Comparison of ENCODE assay signal across 8 cellular contexts in genomic region chr10:97072851-97073665, GRCh38.
A peak's percentile ranks its signal among the peaks of the same experiment; 100 is the strongest.
DNase-seq lines count a peak whose midpoint lies in the region; ATAC-seq, FAIRE-seq and TF ChIP-seq lines count a peak whose summit lies in the region.

No MANE protein-coding gene starts in this region.

- no peaks in the 10 kb centered on the region for H3K9me2 ChIP-seq in DOHH2 (replicated peaks; ENCODE audit: control insufficient read depth, low read length)

- intact Hi-C loops in IMR-90 (cut with micrococcal nuclease) = loop anchor here (1.0 to 5.0 kb wide), 4 partner anchors 137 to 676 kb away; no protein-coding TSS in a partner anchor

- H3K18ac ChIP-seq in IMR-90 (ENCODE audit: low read depth, low read length) = no peak overlapping the region

- POLR2A ChIA-PET in IMR-90 (lab: Charles Lee; ENCODE audit: unreplicated experiment) = no interaction called here

- no peak overlapping the region for H4K5ac ChIP-seq in IMR-90 (ENCODE audit: low read depth, low read length)

- TF ChIP-seq POLR2A in IMR-90 (IDR thresholded peaks at IDR 0.05; ENCODE audit: low read depth, low read length) = 0 out of 2 replicates have a peak, but pooled peaks have one; percentile 29

- no peak overlapping the region for H2AK5ac ChIP-seq in IMR-90 (ENCODE audit: low read depth, low read length)

- no peaks in the 10 kb centered on the region for H3K9me3 ChIP-seq in DOHH2 (ENCODE audit: control insufficient read depth, insufficient read depth, low read length)
- peaks cover 9% of the 10 kb centered on the region for H3K9me3 ChIP-seq in IMR-90 (ENCODE audit: control insufficient read depth, insufficient read depth, low read length)
- H3K9me3 ChIP-seq in neutrophil = no peaks in the 10 kb centered on the region

- H3K36me3 ChIP-seq in DOHH2 (ENCODE audit: control insufficient read depth, low read length) (no peaks in the 10 kb centered on the region), IMR-90 (ENCODE audit: control insufficient read depth, insufficient read depth, low read length) (no peaks in the 10 kb centered on the region), neutrophil (no peaks in the 10 kb centered on the region)

- no peaks in the 10 kb centered on the region for H3K79me2 ChIP-seq in DOHH2 (ENCODE audit: control insufficient read depth, low read length)

- H3K79me1 ChIP-seq in IMR-90 (ENCODE audit: low read depth in 1 of 2, low read length in 2 of 2) = no peaks in the 10 kb centered on the region

- no peak overlapping the region for H4K8ac ChIP-seq in IMR-90 (ENCODE audit: low read depth in 2 of 2, low read length in 2 of 2)

- H2BK15ac ChIP-seq in IMR-90 (ENCODE audit: low read depth, low read length) = no peak overlapping the region

- H3K9me1 ChIP-seq in IMR-90 (ENCODE audit: insufficient read depth, low read length) = no peaks in the 10 kb centered on the region

- FAIRE-seq in RCC 7860 (lab: Jason Lieb, UNC) = peak; percentile 54

- H3K4me1 ChIP-seq in DOHH2 (ENCODE audit: control insufficient read depth, low read length) (no peaks in the 10 kb centered on the region), IMR-90 (ENCODE audit: control insufficient read depth, insufficient read depth, low read length) (no peaks in the 10 kb centered on the region), neutrophil (ENCODE audit: control insufficient read depth in 1 of 2, insufficient read depth in 1 of 2, low read depth in 1 of 2, low read length in 1 of 2) (no peaks in the 10 kb centered on the region)

- in situ Hi-C loops in IMR-90 (cut with MboI; ENCODE audit: low sequenced_read_pairs) = loop anchor here (10.0 kb wide), 2 partner anchors 132 to 282 kb away; no protein-coding TSS in a partner anchor

- no peak overlapping the region for H3K9ac ChIP-seq in IMR-90 (ENCODE audit: low read depth, low read length)

- no peak overlapping the region for H2BK120ac ChIP-seq in IMR-90 (ENCODE audit: low read depth, low read length)

- no peak overlapping the region for H3K4ac ChIP-seq in IMR-90 (ENCODE audit: low read depth, low read length)

- no peaks in the 10 kb centered on the region for H3F3A ChIP-seq in DOHH2 (ENCODE audit: control insufficient read depth, insufficient read depth)

- no peak overlapping the region for H2AK9ac ChIP-seq in IMR-90 (replicated peaks; ENCODE audit: low read depth, low read length, poor library complexity)

- TF ChIP-seq RAD21 in IMR-90 (IDR thresholded peaks at IDR 0.05; ENCODE audit: low read length) = peak; percentile 93

- WGBS in IMR-90 (ENCODE audit: extremely low coverage in 2 of 2, insufficient read length in 1 of 2), 2 experiments = 53% methylated on average over 12 of the region's 21 CpGs; no CpG with 5 or more reads in 1 of the 2 experiments

- no peak overlapping the region for H3K23ac ChIP-seq in IMR-90 (ENCODE audit: low read depth, low read length)

- CTCF ChIA-PET in IMR-90 (lab: Yijun Ruan, JAX) = interaction anchor here (0.6 to 3.6 kb wide), 34 partner anchors 8 to 1782 kb away, joined by 3 to 43 read pairs (median 4); no protein-coding TSS in a partner anchor

- H2AFZ ChIP-seq in IMR-90 (replicated peaks; ENCODE audit: low read length, poor library complexity) = no peak overlapping the region

- H2BK20ac ChIP-seq in IMR-90 (ENCODE audit: low read depth, low read length) = no peak overlapping the region

- no peak overlapping the region for H3K56ac ChIP-seq in IMR-90 (ENCODE audit: extremely low read depth, insufficient read depth, low read length)

- H3K4me2 ChIP-seq in DOHH2 (ENCODE audit: low read length) (no peak overlapping the region), IMR-90 (ENCODE audit: low read depth, low read length) (no peak overlapping the region)

- TF ChIP-seq CTCF in DOHH2 (IDR thresholded peaks at IDR 0.05; ENCODE audit: low read depth, low read length, poor library complexity, severe bottlenecking) (peak; percentile 87), IMR-90 (conservative IDR thresholded peaks at IDR 0.05; ENCODE audit: low read depth, low read length) (peak; percentile 94), fibroblast of the aortic adventitia (IDR thresholded peaks at IDR 0.05; ENCODE audit: insufficient read depth, low read length) (peak; percentile 95), neutrophil (IDR thresholded peaks at IDR 0.05) (peak; percentile 61)

- dilution Hi-C loops in IMR-90 (cut with HindIII; ENCODE audit: low sequenced_read_pairs, unreplicated experiment) = no loop called here

- peak; percentile 96 for ATAC-seq in IMR-90 (ENCODE audit: low read depth)
- ATAC-seq in GM19452 (IDR thresholded peaks at IDR 0.05; ENCODE audit: unreplicated experiment) = no peak

- DNase-seq in IMR-90 (peak; percentile 71), RCC 7860 (ENCODE audit: low spot score) (peak; percentile 37), activated T-helper 1 cell treated with Interleukin-2 at 50 U/mL for 16 hours (ENCODE audit: low read depth) (peak; percentile 61), fibroblast of the aortic adventitia (ENCODE audit: low read depth) (peak; percentile 83), substantia nigra (lab: John Stamatoyannopoulos, UW) (peak in 45 of 49 donors; percentile 6 to 90 (median 67))

- H4K91ac ChIP-seq in IMR-90 (ENCODE audit: insufficient read depth, low read depth, low read length) = no peak overlapping the region

- no peak overlapping the region for H3K14ac ChIP-seq in IMR-90 (replicated peaks; ENCODE audit: low read depth, low read length)

- H3K4me3 ChIP-seq in DOHH2 (ENCODE audit: low read length) (no peak overlapping the region), IMR-90 (ENCODE audit: insufficient read depth, low read depth, low read length) (no peak overlapping the region), fibroblast of the aortic adventitia (ENCODE audit: low read depth, low read length) (no peak overlapping the region), neutrophil (ENCODE audit: low read depth in 1 of 2, low read length in 1 of 2) (no peak overlapping the region)

- no TSS peak for BruUV-seq in IMR-90 (replicated peaks; lab: Mats Ljungman, UMichigan)

- no peak overlapping the region for H2BK5ac ChIP-seq in IMR-90 (ENCODE audit: low read depth, low read length, poor library complexity, severe bottlenecking)

- H3K27me3 ChIP-seq in DOHH2 (ENCODE audit: control insufficient read depth, low read length) (peaks cover 12% of the 10 kb centered on the region), IMR-90 (ENCODE audit: control insufficient read depth, insufficient read depth, low read length) (peaks cover 50% of the 10 kb centered on the region), neutrophil (peaks cover 39% of the 10 kb centered on the region)

- H4K20me1 ChIP-seq in DOHH2 (ENCODE audit: control insufficient read depth, insufficient read depth, low read depth, low read length) (no peaks in the 10 kb centered on the region), IMR-90 (ENCODE audit: insufficient read depth, low read length) (no peaks in the 10 kb centered on the region)

- H3K27ac ChIP-seq in DOHH2 (ENCODE audit: low read depth, low read length) = no peak overlapping the region
- no peak overlapping the region for H3K27ac ChIP-seq in IMR-90 (ENCODE audit: insufficient read depth, low read length)
- H3K27ac ChIP-seq in neutrophil = no peak overlapping the region
- no peak overlapping the region for H3K27ac ChIP-seq in substantia nigra (ENCODE audit: low read depth, low read length, poor library complexity, severe bottlenecking)

TF ChIP-seq in IMR-90, 13 proteins besides CTCF, POLR2A, EP300 and RAD21:
- no peak for TF ChIP-seq USF2 (IDR thresholded peaks at IDR 0.05; ENCODE audit: low read depth, low read length)
- peak; percentile 90 for TF ChIP-seq SMC3 (IDR thresholded peaks at IDR 0.05; ENCODE audit: low read depth, low read length)
- no peak for TF ChIP-seq NFE2L2 (IDR thresholded peaks at IDR 0.05; ENCODE audit: low read depth, low read length)
- TF ChIP-seq BHLHE40 (IDR thresholded peaks at IDR 0.05; ENCODE audit: low read depth, low read length) = no peak
